1 cellular context compared by ENCODE assay signal in the genomic region with DNA sequence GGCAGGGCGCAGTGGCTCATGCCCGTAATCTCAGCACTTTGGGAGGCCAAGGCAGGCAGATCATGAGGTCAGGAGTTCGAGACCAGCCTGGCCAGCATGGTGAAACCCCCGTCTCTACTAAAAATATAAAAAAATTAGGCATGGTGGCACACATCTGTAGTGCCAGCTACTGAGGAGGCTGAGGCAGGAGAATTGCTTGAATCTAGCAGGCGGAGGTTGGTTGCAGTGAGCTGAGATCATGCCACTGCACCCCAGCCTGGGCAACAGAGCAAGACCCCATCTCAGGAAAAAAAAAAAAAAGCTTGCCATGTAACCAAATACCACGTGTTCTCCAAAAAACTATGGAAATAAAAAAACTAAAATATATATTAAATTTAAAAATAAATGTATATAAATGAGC.
A peak's percentile ranks its signal among the peaks of the same experiment; 100 is the strongest.
TF ChIP-seq lines count a peak whose summit lies in the region.

No MANE protein-coding gene starts in this region.

TF ChIP-seq in K562, 482 proteins besides CTCF, POLR2A, EP300 and RAD21:
- peak; percentile 75 for TF ChIP-seq BCOR (IDR thresholded peaks at IDR 0.05)
- peak; percentile 98 for TF ChIP-seq ZNF121 (CRISPR knock-in tag; conservative IDR thresholded peaks at IDR 0.05)
- TF ChIP-seq RBM25 (IDR thresholded peaks at IDR 0.05; ENCODE audit: low read depth, low read length, severe bottlenecking) = peak; percentile 41
